In genomic region chr2:231056453-231057416, GRCh38 we compare ENCODE assay signal across 8 cellular contexts. TPM values are rescaled to one million over a fixed set of nuclear protein-coding genes. Genes with fewer than 3 reads are reported as not detected.
DNase-seq lines count a peak whose midpoint lies in the region; ATAC-seq, FAIRE-seq and TF ChIP-seq lines count a peak whose summit lies in the region.

PSMD1 (plus strand) TSS chr2:231056867; CDS start chr2:231057026, 159 bp downstream.

- H3K4ac ChIP-seq in H1 (replicated peaks; ENCODE audit: insufficient read length, low read depth, low read length) (peak within 1 kb of the TSS; percentile 92), mesenchymal stem cell (ENCODE audit: low read depth in 1 of 2, low read length in 2 of 2) (peak within 1 kb of the TSS; percentile 76 to 97)

- H3K23ac ChIP-seq in H1 (ENCODE audit: insufficient read length) (no peak within 1 kb of the TSS), mesenchymal stem cell (ENCODE audit: low read length in 2 of 2) (no peak within 1 kb of the TSS)

- no peak within 1 kb of the TSS for H2BK120ac ChIP-seq in H1 (replicated peaks; ENCODE audit: low read depth, low read length)
- peak within 1 kb of the TSS; percentile 94 for H2BK120ac ChIP-seq in mesenchymal stem cell (ENCODE audit: low read depth, low read length)

- peak within 1 kb of the TSS; percentile 99 for H4K5ac ChIP-seq in H1 (ENCODE audit: insufficient read length, low read depth, low read length)

- no peak within 1 kb of the TSS for H3K14ac ChIP-seq in H1 (ENCODE audit: insufficient read length)
- peak within 1 kb of the TSS in 1 of 2 experiments; percentile 93 for H3K14ac ChIP-seq in mesenchymal stem cell (ENCODE audit: low read length in 2 of 2)

- H3K9me3 ChIP-seq in H1 (ENCODE audit: insufficient read depth in 2 of 2, low read depth in 1 of 2, low read length in 1 of 2) = no peaks in the 10 kb centered on the region
- no peaks in the 10 kb centered on the region for H3K9me3 ChIP-seq in mesenchymal stem cell (ENCODE audit: control insufficient read depth, low read length)

- H2BK12ac ChIP-seq in H1 (ENCODE audit: low read depth, low read length) (peak within 1 kb of the TSS; percentile 99), mesenchymal stem cell (ENCODE audit: low read length in 2 of 2) (peak within 1 kb of the TSS in 1 of 2 experiments; percentile 58)

- no peak within 1 kb of the TSS for H2BK15ac ChIP-seq in H1 (ENCODE audit: low read length)
- H2BK15ac ChIP-seq in mesenchymal stem cell (ENCODE audit: low read depth, poor library complexity, severe bottlenecking) = peak within 1 kb of the TSS; percentile 84

- CTCF ChIA-PET in H1 (lab: Charles Lee; ENCODE audit: partially characterized antibody) = interaction anchor here (0.8 to 1.7 kb wide), 14 partner anchors 8 to 232 kb away, joined by 3 to 5 read pairs (median 4); partner anchors contain the start of gene GPR55

- peaks cover 3 to 12% (median 5%) of the 10 kb centered on the region in 4 experiments for H3K4me1 ChIP-seq in H1 (replicated peaks in 1 of 4; ENCODE audit: control insufficient read depth in 3 of 4, insufficient read depth in 4 of 4, low read length in 3 of 4)
- H3K4me1 ChIP-seq in mesenchymal stem cell (ENCODE audit: control insufficient read depth, insufficient read depth, low read depth, low read length) = peaks cover 6% of the 10 kb centered on the region

- FAIRE-seq in H1 (lab: Jason Lieb, UNC) = peak; percentile 77

- peak; percentile 78 to 99 (median 97) for TF ChIP-seq CTCF in H1 (IDR thresholded peaks at IDR 0.05; ENCODE audit: control extremely low read depth in 1 of 3, insufficient read depth in 1 of 3, low read depth in 1 of 3, low read length in 3 of 3)

- H3K4me2 ChIP-seq in H1 (ENCODE audit: insufficient read depth in 1 of 2, low read depth in 2 of 2, low read length in 2 of 2) (peak within 1 kb of the TSS; percentile 83 to 91), mesenchymal stem cell (ENCODE audit: low read length, poor library complexity, severe bottlenecking) (peak within 1 kb of the TSS; percentile 81)

- H3K36me3 ChIP-seq in H1 (ENCODE audit: control insufficient read depth in 2 of 4, insufficient read depth in 4 of 4, low read length in 3 of 4) (peaks cover 0 to 6% (median 3%) of the 10 kb centered on the region in 4 experiments; a peak in 3 of 8 replicates), mesenchymal stem cell (ENCODE audit: control insufficient read depth in 1 of 2, insufficient read depth in 2 of 2, low read depth in 1 of 2, low read length in 2 of 2) (peaks cover 3 to 6% of the 10 kb centered on the region in 2 experiments)

- in situ Hi-C loops in Caki2 (cut with HindIII; ENCODE audit: low pct_unique_long_range_greater_than_20kb, low sequenced_read_pairs) = no loop called here

- H3K79me1 ChIP-seq in H1 (ENCODE audit: low read depth, low read length) = no peaks in the 10 kb centered on the region; the same call in 1 of the 2 replicates
- peaks cover 3% of the 10 kb centered on the region for H3K79me1 ChIP-seq in mesenchymal stem cell (replicated peaks; ENCODE audit: low read length, poor library complexity, severe bottlenecking)

- peak within 1 kb of the TSS; percentile 99 for H2AFZ ChIP-seq in H1 (ENCODE audit: low read length)
- H2AFZ ChIP-seq in mesenchymal stem cell (ENCODE audit: low read depth, low read length) = peak within 1 kb of the TSS; percentile 86

- no peak within 1 kb of the TSS for H2AK5ac ChIP-seq in H1 (ENCODE audit: low read depth, low read length)
- H2AK5ac ChIP-seq in mesenchymal stem cell (ENCODE audit: low read length, severe bottlenecking) = peak within 1 kb of the TSS; percentile 57

- TF ChIP-seq RAD21 in H1 (IDR thresholded peaks at IDR 0.05 in 1 of 2, conservative IDR thresholded peaks at IDR 0.05 in 1 of 2; ENCODE audit: low read depth in 2 of 2, low read length in 2 of 2) = peak in 1 of 2 experiments; percentile 29; a peak in 1 of 4 replicates

- peak within 1 kb of the TSS; percentile 96 to 99 (median 98) for H3K9ac ChIP-seq in H1 (replicated peaks in 1 of 4; ENCODE audit: extremely low read depth in 1 of 4, low read depth in 3 of 4, low read length in 3 of 4)
- peak within 1 kb of the TSS; percentile 99 for H3K9ac ChIP-seq in mesenchymal stem cell (ENCODE audit: low read length)

- peak within 1 kb of the TSS; percentile 98 for H4K91ac ChIP-seq in H1 (replicated peaks; ENCODE audit: insufficient read length, low read length)
- H4K91ac ChIP-seq in mesenchymal stem cell (ENCODE audit: low read length) = peak within 1 kb of the TSS; percentile 99

- peaks cover 2 to 10% of the 10 kb centered on the region in 2 experiments for H4K20me1 ChIP-seq in H1 (replicated peaks in 1 of 2; ENCODE audit: control insufficient read depth in 1 of 2, insufficient read depth in 2 of 2, low read length in 2 of 2)

- H3K56ac ChIP-seq in H1 (replicated peaks; ENCODE audit: insufficient read length, low read depth, low read length) = peak within 1 kb of the TSS; percentile 88

- peaks cover 14% of the 10 kb centered on the region for H3K23me2 ChIP-seq in H1 (ENCODE audit: low read depth, low read length)

- peak within 1 kb of the TSS; percentile 100 for H4K8ac ChIP-seq in H1 (ENCODE audit: extremely low read depth, insufficient read depth, low read length)
- H4K8ac ChIP-seq in mesenchymal stem cell (ENCODE audit: low read length) = peak within 1 kb of the TSS; percentile 97

- H3K27me3 ChIP-seq in H1 (replicated peaks in 1 of 4; ENCODE audit: control insufficient read depth in 3 of 4, extremely low read depth in 1 of 4, insufficient read depth in 3 of 4, low read length in 3 of 4) = peaks cover 0 to 23% (median 16%) of the 10 kb centered on the region in 4 experiments; a peak in 6 of 7 replicates
- H3K27me3 ChIP-seq in mesenchymal stem cell (ENCODE audit: control insufficient read depth in 1 of 2, insufficient read depth in 1 of 2, low read length in 2 of 2) = no peaks in the 10 kb centered on the region

- H3K4me3 ChIP-seq in H1 (ENCODE audit: extremely low read depth in 1 of 4, insufficient read depth in 2 of 4, low read depth in 3 of 4, low read length in 4 of 4) (peak within 1 kb of the TSS; percentile 81 to 99 (median 96)), mesenchymal stem cell (ENCODE audit: insufficient read depth in 1 of 2, low read depth in 1 of 2, low read length in 2 of 2) (peak within 1 kb of the TSS; percentile 91 to 97)

- POLR2A ChIA-PET in H1 (lab: Charles Lee; ENCODE audit: partially characterized antibody) = interaction anchor here (0.6 to 1.1 kb wide), 4 partner anchors 27 to 408 kb away, joined by 3 to 4 read pairs (median 4); partner anchors contain the start of gene NCL

- H3K18ac ChIP-seq in H1 (ENCODE audit: extremely low read depth, low read length) = peak within 1 kb of the TSS; percentile 95; the same call in 1 of the 2 replicates
- peak within 1 kb of the TSS; percentile 84 to 96 for H3K18ac ChIP-seq in mesenchymal stem cell (ENCODE audit: low read depth in 1 of 2, low read length in 2 of 2)

- TF ChIP-seq EP300 in H1 (IDR thresholded peaks at IDR 0.05; ENCODE audit: borderline replicate concordance in 1 of 2, low read depth in 2 of 2, low read length in 2 of 2) = no peak

- H2BK5ac ChIP-seq in H1 (ENCODE audit: low read depth, low read length) (peak within 1 kb of the TSS; percentile 100), mesenchymal stem cell (ENCODE audit: low read depth, low read length, poor library complexity, severe bottlenecking) (peak within 1 kb of the TSS; percentile 99)

- H3K79me2 ChIP-seq in H1 (ENCODE audit: control insufficient read depth in 1 of 2, insufficient read depth in 2 of 2, low read length in 2 of 2) = peaks cover 26 to 47% of the 10 kb centered on the region in 2 experiments

- peak in 1 of 2 experiments; percentile 80; a peak in 2 of 3 replicates for TF ChIP-seq POLR2A in H1 (IDR thresholded peaks at IDR 0.05; ENCODE audit: control extremely low read depth in 1 of 2, low read depth in 2 of 2, low read length in 2 of 2)

- ATAC-seq in GM21360 (IDR thresholded peaks at IDR 0.05; ENCODE audit: unreplicated experiment) = peak; percentile 76

- DNase-seq in Caki2 (ENCODE audit: low read depth) (peak; percentile 87), HT1080 (ENCODE audit: low read depth) (peak; percentile 90), NOMO-1 treated with dmso at 0.1 percent for 144 hours (lab: John Stamatoyannopoulos, UW; ENCODE audit: unreplicated experiment) (peak; percentile 91), H1 (ENCODE audit: low read depth in 1 of 2, low spot score in 2 of 2) (peak; percentile 81 to 98), mesenchymal stem cell (peak; percentile 94)
- DNase-seq in activated CD8-positive, alpha-beta memory T cell treated with anti-CD3 and anti-CD28 coated beads for 48 hours (ENCODE audit: low read depth in 2 of 3, low spot score in 2 of 3) = peak; percentile 81 to 92 (median 83)
- peak; percentile 87 for DNase-seq in stimulated activated CD8-positive, alpha-beta memory T cell treated with anti-CD3 and anti-CD28 coated beads, Interleukin-12 subunit alpha, Interleukin-12 subunit beta, amount 100 ng/mL, for 4 hours (ENCODE audit: low read depth)

- 2% methylated on average over 56 of the region's 73 CpGs; no CpG with 5 or more reads in 1 of the 2 experiments for WGBS in H1 (ENCODE audit: extremely low coverage in 1 of 2, insufficient coverage in 1 of 2, insufficient read length in 1 of 2, insufficient replicate concordance in 2 of 2, low coverage in 1 of 2, low lambda C conversion rate in 2 of 2, missing lambda C conversion rate in 1 of 2), 2 experiments
- WGBS in mesenchymal stem cell = under 1% methylated on average over 68 of the region's 73 CpGs

- 0 out of 2 replicates have a peak within 1 kb of the TSS, but pooled peaks have one; percentile 72 for H2BK20ac ChIP-seq in H1 (ENCODE audit: low read length)

- H3K27ac ChIP-seq in H1 (ENCODE audit: low read depth, low read length) (peak within 1 kb of the TSS; percentile 99), mesenchymal stem cell (ENCODE audit: low read length, poor library complexity, severe bottlenecking) (peak within 1 kb of the TSS; percentile 96)

TF ChIP-seq in H1, 55 proteins besides CTCF, POLR2A, EP300 and RAD21 (continues in another document):
- no peak for TF ChIP-seq RXRA (IDR thresholded peaks at IDR 0.05; ENCODE audit: insufficient read depth, low read depth, low read length)

RNA-seq across cellular contexts. Expression of gene PSMD1, which starts in this region (rescaled TPM):
- total RNA-seq in Caki2 (2014; rRNA removed; shearing (Covaris generic); ENCODE audit: low replicate concordance) = 32.6 and 37.6 TPM in 2 replicates
- 117 and 150 TPM in 2 replicates for total RNA-seq in HT1080 (2014; rRNA removed; shearing (Covaris generic))
- 84.1 and 101 TPM in 2 replicates for polyA plus RNA-seq in HT1080 (2015; cell fraction: cytosol; rRNA removed)
- polyA plus RNA-seq in HT1080 (2015; cell fraction: nucleus; rRNA removed) = 184 and 210 TPM in 2 replicates
- 170 and 179 TPM in 2 replicates for total RNA-seq in H1 (2021; fragmentation: NEBNext Ultra II Directional; extraction: Animal tissue kit (Norgen Biotek cat#: 25700))
- 155 and 272 TPM in 2 replicates for polyA plus RNA-seq in H1 (2011; rRNA removed)
- polyA plus RNA-seq in H1 (2011; cell fraction: cytosol; rRNA removed) = 163 TPM
- polyA plus RNA-seq in H1 (2011; cell fraction: nucleus; rRNA removed) = 137 TPM
- 141 to 202 TPM (median 158 TPM) in 4 replicates for polyA plus RNA-seq in H1 (2012, experiment 1 of 2)
- 10.1 TPM for polyA plus RNA-seq in H1 (2012, experiment 2 of 2)
- 150 TPM for polyA plus RNA-seq in H1 (2013, experiment 1 of 2)
- 147 TPM for polyA plus RNA-seq in H1 (2013, experiment 2 of 2)
- 561 and 633 TPM in 2 replicates for polyA minus RNA-seq in H1 (2011; rRNA and poly(A)+ RNA removed)
- 110 TPM for polyA minus RNA-seq in H1 (2011; cell fraction: cytosol; rRNA and poly(A)+ RNA removed)
- 140 TPM for polyA minus RNA-seq in H1 (2011; cell fraction: nucleus; rRNA and poly(A)+ RNA removed)
- 109 TPM for polyA plus RNA-seq in mesenchymal stem cell (2013, experiment 1 of 2)
- 108 TPM for polyA plus RNA-seq in mesenchymal stem cell (2013, experiment 2 of 2)

Comparison
In these comparisons a context has a peak if more than half of its experiments do, and no peak if none do; other contexts are left out.
1. Peak in every context shown above with its lines: DNase-seq, ATAC-seq, H3K4me3 ChIP-seq and H3K27ac ChIP-seq.